Comparison of ENCODE assay signal across 18 cellular contexts in genomic region chr5:82046268-82046621, GRCh38.
"Had no signal": no experiment of that assay in that cellular context is flagged by ENCODE, and none has a peak within 500 bp of the region (broad histone marks: within the 10 kb centered on the region; RNA-seq: fewer than 3 reads in every experiment).

No MANE protein-coding gene starts in this region.

- H3K4me1 ChIP-seq: adrenal gland, colonic mucosa, gastrocnemius medialis had no signal

- H3K36me3 ChIP-seq: adrenal gland, colonic mucosa, gastrocnemius medialis had no signal

- ATAC-seq: activated CD4-positive, CD25-positive, alpha-beta regulatory T cell treated with anti-CD3 and anti-CD28 coated beads, Interleukin-2, amount 50 U/mL, for 24 hours; gastrocnemius medialis; natural killer cell; stimulated activated naive CD8-positive, alpha-beta T cell treated with anti-CD3 and anti-CD28 coated beads, Interleukin-15, amount 100 ng/mL, for 72 hours had no signal

- H3K9me3 ChIP-seq: adrenal gland, colonic mucosa, gastrocnemius medialis had no signal

- H3K27ac ChIP-seq: adrenal gland, colonic mucosa, gastrocnemius medialis had no signal

- H3K27me3 ChIP-seq: adrenal gland, colonic mucosa, gastrocnemius medialis had no signal

- H3K4me3 ChIP-seq: adrenal gland, colonic mucosa, gastrocnemius medialis, skin epidermis had no signal

- DNase-seq: activated CD8-positive, alpha-beta memory T cell treated with anti-CD3 and anti-CD28 coated beads for 24 hours; activated gamma-delta T cell; adrenal gland; central memory CD4-positive, alpha-beta T cell; colonic mucosa; erythroblast; gastrocnemius medialis; head of caudate nucleus; kidney; mesendoderm; natural killer cell; nucleus accumbens; stimulated activated naive CD8-positive, alpha-beta T cell treated with anti-CD3 and anti-CD28 coated beads, Interleukin-15, amount 100 ng/mL, for 72 hours; T-helper 1 cell; T1000; trophoblast cell had no signal
